In the genomic region with DNA sequence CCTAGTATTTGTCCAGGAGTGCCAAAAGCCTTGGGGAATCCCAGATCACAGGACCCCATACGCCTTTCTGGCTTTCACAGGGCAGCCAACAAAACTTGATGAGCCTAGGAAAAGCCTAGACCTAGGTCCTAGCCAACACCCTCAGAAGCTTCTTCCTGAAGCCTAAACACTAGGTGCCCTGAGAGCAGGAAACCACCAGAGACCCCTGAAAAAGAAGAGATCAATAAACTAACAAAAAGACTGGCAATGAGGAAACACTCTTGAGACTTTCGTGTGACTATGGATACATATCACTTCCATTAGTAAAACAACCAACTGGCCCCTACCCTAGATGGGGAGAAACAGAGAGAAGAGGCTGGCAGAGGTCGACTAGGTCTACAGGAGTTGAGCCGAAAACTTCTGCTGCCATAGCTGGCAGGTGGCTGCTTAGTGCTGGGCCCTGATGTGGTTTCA, we compare ENCODE assay signal across 8 cellular contexts. TPM values are rescaled to one million over a fixed set of nuclear protein-coding genes. Genes with fewer than 3 reads are reported as not detected.
DNase-seq lines count a peak whose midpoint lies in the region; ATAC-seq and TF ChIP-seq lines count a peak whose summit lies in the region.

No MANE protein-coding gene starts in this region.

- H3K27me3 ChIP-seq in CD8-positive, alpha-beta memory T cell (ENCODE audit: insufficient read depth, low read length, poor library complexity, severe bottlenecking), result no peaks in the 10 kb centered on the region
- no peaks in the 10 kb centered on the region for H3K27me3 ChIP-seq in MG63
- H3K27me3 ChIP-seq in ovary, result no peaks in the 10 kb centered on the region
- no peaks in the 10 kb centered on the region for H3K27me3 ChIP-seq in adrenal gland

- DNase-seq in CD8-positive, alpha-beta memory T cell, result peak in 1 of 5 donors; percentile 67
- DNase-seq in MG63, result no peak
- no peak for DNase-seq in effector memory CD8-positive, alpha-beta T cell
- DNase-seq in ovary, result no peak
- DNase-seq in adrenal gland, result no peak
- no peak for DNase-seq in NCI-H1417 treated with DMSO at 0.1 percent for 48 hours (lab: John Stamatoyannopoulos, UW)
- no peak for DNase-seq in NCI-H2171 treated with DMSO at 0.1 percent for 48 hours (lab: John Stamatoyannopoulos, UW)

- H3K27ac Mint-ChIP-seq in CD8-positive, alpha-beta memory T cell, result peak overlapping the region; percentile 90 to 98 (median 94)
- H3K27ac Mint-ChIP-seq in effector memory CD8-positive, alpha-beta T cell, result peak overlapping the region; percentile 94 to 97

- TF ChIP-seq POLR2A in ovary (IDR thresholded peaks at IDR 0.05), result no peak
- TF ChIP-seq POLR2A in adrenal gland (IDR thresholded peaks at IDR 0.05), result no peak

- peak overlapping the region; percentile 57 for H3K27ac ChIP-seq in CD8-positive, alpha-beta memory T cell (ENCODE audit: low read depth, low read length)
- H3K27ac ChIP-seq in ovary (no peak overlapping the region), adrenal gland (no peak overlapping the region)

- TF ChIP-seq CTCF in ovary (IDR thresholded peaks at IDR 0.05), result no peak
- TF ChIP-seq CTCF in adrenal gland (IDR thresholded peaks at IDR 0.05), result no peak

- no peaks in the 10 kb centered on the region for H3K9me3 ChIP-seq in CD8-positive, alpha-beta memory T cell (ENCODE audit: low read length)
- no peaks in the 10 kb centered on the region for H3K9me3 ChIP-seq in MG63
- no peaks in the 10 kb centered on the region for H3K9me3 ChIP-seq in ovary
- H3K9me3 ChIP-seq in adrenal gland (replicated peaks in 1 of 3), result no peaks in the 10 kb centered on the region

- no peak for ATAC-seq in effector memory CD8-positive, alpha-beta T cell (replicated peaks)
- no peak for ATAC-seq in GM21576 (IDR thresholded peaks at IDR 0.05; ENCODE audit: unreplicated experiment)

- H3K27me3 Mint-ChIP-seq in CD8-positive, alpha-beta memory T cell, result no peaks in the 10 kb centered on the region
- no peaks in the 10 kb centered on the region for H3K27me3 Mint-ChIP-seq in effector memory CD8-positive, alpha-beta T cell

- POLR2A ChIA-PET in CD8-positive, alpha-beta memory T cell (lab: Charles Lee), result interaction anchor here (0.6 to 1.9 kb wide), 8 partner anchors 54 to 1055 kb away, joined by 3 to 13 read pairs (median 3); a partner anchor contains a TSS

- peaks cover 57% of the 10 kb centered on the region for H3K4me1 ChIP-seq in CD8-positive, alpha-beta memory T cell (ENCODE audit: insufficient read depth, low read length)
- H3K4me1 ChIP-seq in ovary (ENCODE audit: insufficient read depth) (peaks cover 6% of the 10 kb centered on the region), adrenal gland (replicated peaks in 1 of 2) (peaks cover 19 to 38% of the 10 kb centered on the region in 2 donors)

- peaks cover 24% of the 10 kb centered on the region for H3K36me3 ChIP-seq in CD8-positive, alpha-beta memory T cell (ENCODE audit: insufficient read depth, low read length)
- H3K36me3 ChIP-seq in MG63 (peaks cover 35% of the 10 kb centered on the region), ovary (no peaks in the 10 kb centered on the region), adrenal gland (replicated peaks in 1 of 2) (peaks cover 0 to 29% of the 10 kb centered on the region in 2 donors)

- no peak for TF ChIP-seq EP300 in ovary (IDR thresholded peaks at IDR 0.05)

- H3K36me3 Mint-ChIP-seq in CD8-positive, alpha-beta memory T cell, result peaks cover 0 to 48% (median 5%) of the 10 kb centered on the region in 3 donors
- H3K36me3 Mint-ChIP-seq in effector memory CD8-positive, alpha-beta T cell (ENCODE audit: insufficient read depth), result peaks cover 49% of the 10 kb centered on the region

- H3K9me3 Mint-ChIP-seq in CD8-positive, alpha-beta memory T cell, result no peaks in the 10 kb centered on the region
- no peaks in the 10 kb centered on the region for H3K9me3 Mint-ChIP-seq in effector memory CD8-positive, alpha-beta T cell

- H3K4me3 ChIP-seq in CD8-positive, alpha-beta memory T cell (ENCODE audit: low read length), result peak overlapping the region; percentile 71
- H3K4me3 ChIP-seq in MG63, result peak overlapping the region; percentile 79
- peak overlapping the region; percentile 96 for H3K4me3 ChIP-seq in ovary
- H3K4me3 ChIP-seq in adrenal gland, result peak overlapping the region in 1 of 4 donors; percentile 68

- intact Hi-C loops in ovary (cut with DNase I), result loop anchor here in 1 of 4 donors (2.0 kb wide), 1 partner anchor 27 kb away; no protein-coding TSS in a partner anchor
- intact Hi-C loops in adrenal gland (cut with DNase I), result no loop called here

- peaks cover 51 to 68% (median 58%) of the 10 kb centered on the region in 3 donors for H3K4me1 Mint-ChIP-seq in CD8-positive, alpha-beta memory T cell
- H3K4me1 Mint-ChIP-seq in effector memory CD8-positive, alpha-beta T cell (ENCODE audit: low read depth in 2 of 2), result peaks cover 50 to 51% of the 10 kb centered on the region in 2 donors

- CTCF ChIA-PET in CD8-positive, alpha-beta memory T cell (lab: Charles Lee), result interaction anchor here (1.2 to 2.3 kb wide), 6 partner anchors 24 to 196 kb away, joined by 3 to 10 read pairs (median 4); a partner anchor contains a TSS

- 29 to 35% (median 29%) methylated on average over 4 of the region's 4 CpGs for WGBS in ovary, 3 donors
- WGBS in adrenal gland, 4 donors, result 31 to 55% (median 43%) methylated on average over 4 of the region's 4 CpGs

- H3K4me3 Mint-ChIP-seq in CD8-positive, alpha-beta memory T cell, result peak overlapping the region; percentile 85 to 96 (median 92)
- H3K4me3 Mint-ChIP-seq in effector memory CD8-positive, alpha-beta T cell, result peak overlapping the region; percentile 87 to 92

RNA-seq across cellular contexts. Expression of a gene that starts 1.2 kb away (rescaled TPM):
- 10 to 100 TPM; 73.6 to 76.4 TPM for total RNA-seq in CD8-positive, alpha-beta memory T cell
- 217 TPM for polyA plus RNA-seq in CD8-positive, alpha-beta memory T cell
- 54.1 and 80.1 TPM in 2 replicates for total RNA-seq in MG63 (2014; rRNA removed; shearing (Covaris generic); ENCODE audit: low replicate concordance)
- 10 to 100 TPM; 37.0 to 64.3 (median 52.2) TPM for total RNA-seq in ovary
- polyA plus RNA-seq in ovary, result 10 to 100 TPM; 43.7 to 97.5 TPM
- total RNA-seq in adrenal gland, result 10 to 100 TPM; 29.1 to 76.7 (median 50.9) TPM
- polyA plus RNA-seq in adrenal gland, result 100 to 1,000 TPM in 1 of 3 donors, 10 to 100 TPM in 2; 40.4 to 102 (median 52.1) TPM

RNA-seq across cellular contexts. Expression of a gene that starts 1.4 kb away (rescaled TPM):
- not detected for total RNA-seq in CD8-positive, alpha-beta memory T cell
- polyA plus RNA-seq in CD8-positive, alpha-beta memory T cell, result not detected
- not detected in 2 replicates for total RNA-seq in MG63 (2014; rRNA removed; shearing (Covaris generic); ENCODE audit: low replicate concordance)
- total RNA-seq in ovary (under 1 TPM in 1 of 7 donors, not detected in 6; 0.27 TPM), adrenal gland (not detected)
- polyA plus RNA-seq in ovary (under 1 TPM in 1 of 2 donors, not detected in 1; 0.12 TPM), adrenal gland (not detected)

RNA-seq across cellular contexts. Expression of a gene that starts 7.7 kb away (rescaled TPM):
- 10 to 100 TPM; 14.0 to 14.8 TPM for total RNA-seq in CD8-positive, alpha-beta memory T cell
- 1.3 TPM for polyA plus RNA-seq in CD8-positive, alpha-beta memory T cell
- total RNA-seq in MG63 (2014; rRNA removed; shearing (Covaris generic); ENCODE audit: low replicate concordance), result 3.9 and 10.9 TPM in 2 replicates
- total RNA-seq in ovary (1 to 10 TPM; 3.8 to 9.7 (median 5.5) TPM), adrenal gland (1 to 10 TPM in 4 of 8 donors, under 1 TPM in 3, not detected in 1; 0.53 to 3.0 (median 1.1) TPM)
- polyA plus RNA-seq in ovary (1 to 10 TPM; 3.7 to 6.5 TPM), adrenal gland (10 to 100 TPM in 2 of 3 donors, under 1 TPM in 1; 0.51 to 11.7 (median 10.0) TPM)

RNA-seq across cellular contexts. Expression of a gene that starts 36.6 kb away (rescaled TPM):
- total RNA-seq in CD8-positive, alpha-beta memory T cell, result not detected
- 0.14 TPM for polyA plus RNA-seq in CD8-positive, alpha-beta memory T cell
- total RNA-seq in MG63 (2014; rRNA removed; shearing (Covaris generic); ENCODE audit: low replicate concordance), result not detected in 2 replicates
- total RNA-seq in ovary, result under 1 TPM in 2 of 7 donors, not detected in 5; 0.10 to 0.11 TPM
- polyA plus RNA-seq in ovary, result under 1 TPM; 0.19 to 0.55 TPM
- 1 to 10 TPM in 4 of 8 donors, under 1 TPM in 1, not detected in 3; 0.14 to 2.2 (median 1.4) TPM for total RNA-seq in adrenal gland
- under 1 TPM in 2 of 3 donors, not detected in 1; 0.20 to 0.53 TPM for polyA plus RNA-seq in adrenal gland

RNA-seq across cellular contexts. Expression of a gene that starts 54.4 kb away (rescaled TPM):
- total RNA-seq in CD8-positive, alpha-beta memory T cell, result 100 to 1,000 TPM; 185 to 186 TPM
- 51.1 TPM for polyA plus RNA-seq in CD8-positive, alpha-beta memory T cell
- 232 and 331 TPM in 2 replicates for total RNA-seq in MG63 (2014; rRNA removed; shearing (Covaris generic); ENCODE audit: low replicate concordance)
- total RNA-seq in ovary (10 to 100 TPM; 48.2 to 88.4 (median 75.8) TPM), adrenal gland (100 to 1,000 TPM in 3 of 8 donors, 10 to 100 TPM in 5; 78.8 to 123 (median 97.3) TPM)
- polyA plus RNA-seq in ovary (10 to 100 TPM; 63.9 to 70.1 TPM), adrenal gland (100 to 1,000 TPM in 1 of 3 donors, 10 to 100 TPM in 2; 42.8 to 109 (median 54.5) TPM)
